ENCODE assay signal across 19 cellular contexts in genomic region chr22:29992341-29993275, GRCh38.
DNase-seq lines count a peak whose midpoint lies in the region; TF ChIP-seq lines count a peak whose summit lies in the region.
"Had no signal": no experiment of that assay in that cellular context is flagged by ENCODE, and none has a peak within 500 bp of the region (broad histone marks: within the 10 kb centered on the region; RNA-seq: fewer than 3 reads in every experiment).

No MANE protein-coding gene starts in this region.

- H3K27ac ChIP-seq in WERI-Rb-1 = peak overlapping the region; percentile 83
- peak overlapping the region; percentile 59 for H3K27ac ChIP-seq in hepatocyte
- peak overlapping the region; percentile 98 for H3K27ac ChIP-seq in smooth muscle cell (ENCODE audit: low read depth)
- H3K27ac ChIP-seq: BLaER1, SK-N-MC, upper lobe of left lung had no signal

- H2AFZ ChIP-seq in hepatocyte = no peak overlapping the region
- H2AFZ ChIP-seq in smooth muscle cell (ENCODE audit: low read depth) = no peak overlapping the region

- peak overlapping the region; percentile 80 for H3K9ac ChIP-seq in smooth muscle cell (ENCODE audit: low read depth)
- H3K9ac ChIP-seq: BLaER1 had no signal

- 52% methylated on average over 6 of the region's 6 CpGs for whole genome bisulfite sequencing in hepatocyte (ENCODE audit: low lambda C conversion rate, missing lambda C conversion rate)
- 63% methylated on average over 6 of the region's 6 CpGs for WGBS in smooth muscle cell (ENCODE audit: low lambda C conversion rate)

- H3K4me3 ChIP-seq in WERI-Rb-1 (ENCODE audit: low read depth, low read length) = no peak overlapping the region
- no peak overlapping the region for H3K4me3 ChIP-seq in hepatocyte
- H3K4me3 ChIP-seq in smooth muscle cell = no peak overlapping the region
- H3K4me3 ChIP-seq in MG63 = no peak overlapping the region
- H3K4me3 ChIP-seq: BLaER1, SK-N-MC, upper lobe of left lung had no signal

- no peaks in the 10 kb centered on the region for H3K9me2 ChIP-seq in hepatocyte (replicated peaks; ENCODE audit: insufficient read depth)

- H3K9me3 ChIP-seq in WERI-Rb-1 (ENCODE audit: severe bottlenecking) (no peaks in the 10 kb centered on the region), hepatocyte (ENCODE audit: low read depth) (no peaks in the 10 kb centered on the region), smooth muscle cell (replicated peaks; ENCODE audit: low read depth) (no peaks in the 10 kb centered on the region), MG63 (no peaks in the 10 kb centered on the region)
- H3K9me3 ChIP-seq: BLaER1, upper lobe of left lung had no signal

- TF ChIP-seq CTCF in WERI-Rb-1 (IDR thresholded peaks at IDR 0.05; ENCODE audit: low read depth, low read length) (no peak), hepatocyte (IDR thresholded peaks at IDR 0.05; ENCODE audit: poor library complexity) (no peak), smooth muscle cell (IDR thresholded peaks at IDR 0.05; ENCODE audit: borderline replicate concordance, insufficient read depth, poor library complexity, severe bottlenecking) (no peak)

- H3K27me3 ChIP-seq in WERI-Rb-1 (ENCODE audit: insufficient read depth, low read depth, severe bottlenecking) (no peaks in the 10 kb centered on the region), hepatocyte (no peaks in the 10 kb centered on the region), smooth muscle cell (ENCODE audit: low read depth) (no peaks in the 10 kb centered on the region), MG63 (no peaks in the 10 kb centered on the region)
- H3K27me3 ChIP-seq: BLaER1, upper lobe of left lung had no signal

- peak in 2 of 3 experiments; percentile 1 to 7 for DNase-seq in NCI-H1417 (lab: John Stamatoyannopoulos, UW)
- DNase-seq in NCI-H1417 treated with DMSO at 0.1 percent for 48 hours (lab: John Stamatoyannopoulos, UW) = no peak
- DNase-seq in WERI-Rb-1 = no peak
- DNase-seq in hepatocyte (ENCODE audit: low spot score) = no peak
- DNase-seq in smooth muscle cell (lab: John Stamatoyannopoulos, UW; ENCODE audit: unreplicated experiment) = no peak
- no peak for DNase-seq in NCI-H226
- DNase-seq in MG63 = no peak
- no peak for DNase-seq in COLO829 (ENCODE audit: low spot score)
- DNase-seq: 8988T; activated CD4-positive, alpha-beta T cell treated with anti-CD3 and anti-CD28 coated beads, Interleukin-2, amount 10 ng/mL, durations not matched to agents 24 days and 14 days; activated CD8-positive, alpha-beta memory T cell treated with anti-CD3 and anti-CD28 coated beads, Interleukin-2, amount 50 U/mL, for 48 hours; activated naive CD4-positive, alpha-beta T cell treated with anti-CD3 and anti-CD28 coated beads, Interleukin-2, amount 10 ng/mL, durations not matched to agents 7 days and 5 days; DMS79; Karpas-422; left ventricle myocardium superior; stimulated activated naive B cell treated with anti-CD40 and anti-IgM and Interleukin-4, amounts not matched to agents 10 μg/mL and 1 μg/mL and 100 μg/mL, for 72 hours; upper lobe of left lung had no signal

- H3K4me2 ChIP-seq in hepatocyte (peak overlapping the region; percentile 10), smooth muscle cell (peak overlapping the region; percentile 46)
- H3K4me2 ChIP-seq: BLaER1 had no signal

- peaks cover 27% of the 10 kb centered on the region for H3K36me3 ChIP-seq in WERI-Rb-1
- peaks cover 4% of the 10 kb centered on the region for H3K36me3 ChIP-seq in hepatocyte (replicated peaks; ENCODE audit: insufficient read depth, low read depth)
- no peaks in the 10 kb centered on the region for H3K36me3 ChIP-seq in smooth muscle cell (ENCODE audit: low read depth)
- peaks cover 12% of the 10 kb centered on the region; the same call in 1 of the 2 replicates for H3K36me3 ChIP-seq in MG63

- H3K4me1 ChIP-seq in hepatocyte (ENCODE audit: insufficient read depth) = peaks cover 26% of the 10 kb centered on the region
- peaks cover 23% of the 10 kb centered on the region for H3K4me1 ChIP-seq in smooth muscle cell (ENCODE audit: low read depth)

- peaks cover 27% of the 10 kb centered on the region for H3F3A ChIP-seq in smooth muscle cell (ENCODE audit: low read depth)

- H3K79me2 ChIP-seq in hepatocyte (no peaks in the 10 kb centered on the region), smooth muscle cell (ENCODE audit: low read depth) (no peaks in the 10 kb centered on the region)

- H4K20me1 ChIP-seq in hepatocyte (ENCODE audit: insufficient read depth, poor library complexity, severe bottlenecking) (no peaks in the 10 kb centered on the region), smooth muscle cell (ENCODE audit: low read depth) (peaks cover 5% of the 10 kb centered on the region)

Comparison
In these comparisons a context has a peak if more than half of its experiments do, and no peak if none do; other contexts are left out.
1. DNase-seq: peak in NCI-H1417 (2 of 3); none in NCI-H1417 treated with DMSO at 0.1 percent for 48 hours (single experiment), WERI-Rb-1 (single experiment), hepatocyte (single experiment), smooth muscle cell (single experiment), NCI-H226 (single experiment), MG63 (single experiment) and COLO829 (single experiment).
2. Peak in every context shown above with its lines, with median percentiles within 50 percentile points of each other: H3K27ac ChIP-seq.